In the genomic region with DNA sequence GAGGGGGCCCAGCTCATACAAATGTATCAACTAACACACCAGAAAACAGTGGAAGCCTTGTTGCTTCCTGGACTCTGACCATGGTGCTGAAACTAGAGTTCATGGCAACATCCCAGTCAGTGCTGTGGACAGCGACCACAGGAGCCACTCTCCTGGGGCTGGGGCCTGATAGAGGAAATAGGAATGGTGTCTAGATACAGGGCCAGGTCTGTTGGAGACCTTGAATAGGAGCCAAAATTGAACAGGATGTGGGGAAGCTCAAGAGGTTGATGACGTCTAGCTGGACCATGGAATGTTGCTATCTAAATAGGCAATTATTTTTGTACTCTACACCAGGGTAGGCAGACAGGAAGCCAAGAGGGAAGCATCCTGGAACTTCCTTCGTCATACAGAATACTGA, we compare ENCODE assay signal across 1 cellular context.
TF ChIP-seq lines count a peak whose summit lies in the region.

No MANE protein-coding gene starts in this region.

TF ChIP-seq in K562, 482 proteins besides CTCF, POLR2A, EP300 and RAD21 (continued from another document and continues in another):
- TF ChIP-seq, protein P1, sequence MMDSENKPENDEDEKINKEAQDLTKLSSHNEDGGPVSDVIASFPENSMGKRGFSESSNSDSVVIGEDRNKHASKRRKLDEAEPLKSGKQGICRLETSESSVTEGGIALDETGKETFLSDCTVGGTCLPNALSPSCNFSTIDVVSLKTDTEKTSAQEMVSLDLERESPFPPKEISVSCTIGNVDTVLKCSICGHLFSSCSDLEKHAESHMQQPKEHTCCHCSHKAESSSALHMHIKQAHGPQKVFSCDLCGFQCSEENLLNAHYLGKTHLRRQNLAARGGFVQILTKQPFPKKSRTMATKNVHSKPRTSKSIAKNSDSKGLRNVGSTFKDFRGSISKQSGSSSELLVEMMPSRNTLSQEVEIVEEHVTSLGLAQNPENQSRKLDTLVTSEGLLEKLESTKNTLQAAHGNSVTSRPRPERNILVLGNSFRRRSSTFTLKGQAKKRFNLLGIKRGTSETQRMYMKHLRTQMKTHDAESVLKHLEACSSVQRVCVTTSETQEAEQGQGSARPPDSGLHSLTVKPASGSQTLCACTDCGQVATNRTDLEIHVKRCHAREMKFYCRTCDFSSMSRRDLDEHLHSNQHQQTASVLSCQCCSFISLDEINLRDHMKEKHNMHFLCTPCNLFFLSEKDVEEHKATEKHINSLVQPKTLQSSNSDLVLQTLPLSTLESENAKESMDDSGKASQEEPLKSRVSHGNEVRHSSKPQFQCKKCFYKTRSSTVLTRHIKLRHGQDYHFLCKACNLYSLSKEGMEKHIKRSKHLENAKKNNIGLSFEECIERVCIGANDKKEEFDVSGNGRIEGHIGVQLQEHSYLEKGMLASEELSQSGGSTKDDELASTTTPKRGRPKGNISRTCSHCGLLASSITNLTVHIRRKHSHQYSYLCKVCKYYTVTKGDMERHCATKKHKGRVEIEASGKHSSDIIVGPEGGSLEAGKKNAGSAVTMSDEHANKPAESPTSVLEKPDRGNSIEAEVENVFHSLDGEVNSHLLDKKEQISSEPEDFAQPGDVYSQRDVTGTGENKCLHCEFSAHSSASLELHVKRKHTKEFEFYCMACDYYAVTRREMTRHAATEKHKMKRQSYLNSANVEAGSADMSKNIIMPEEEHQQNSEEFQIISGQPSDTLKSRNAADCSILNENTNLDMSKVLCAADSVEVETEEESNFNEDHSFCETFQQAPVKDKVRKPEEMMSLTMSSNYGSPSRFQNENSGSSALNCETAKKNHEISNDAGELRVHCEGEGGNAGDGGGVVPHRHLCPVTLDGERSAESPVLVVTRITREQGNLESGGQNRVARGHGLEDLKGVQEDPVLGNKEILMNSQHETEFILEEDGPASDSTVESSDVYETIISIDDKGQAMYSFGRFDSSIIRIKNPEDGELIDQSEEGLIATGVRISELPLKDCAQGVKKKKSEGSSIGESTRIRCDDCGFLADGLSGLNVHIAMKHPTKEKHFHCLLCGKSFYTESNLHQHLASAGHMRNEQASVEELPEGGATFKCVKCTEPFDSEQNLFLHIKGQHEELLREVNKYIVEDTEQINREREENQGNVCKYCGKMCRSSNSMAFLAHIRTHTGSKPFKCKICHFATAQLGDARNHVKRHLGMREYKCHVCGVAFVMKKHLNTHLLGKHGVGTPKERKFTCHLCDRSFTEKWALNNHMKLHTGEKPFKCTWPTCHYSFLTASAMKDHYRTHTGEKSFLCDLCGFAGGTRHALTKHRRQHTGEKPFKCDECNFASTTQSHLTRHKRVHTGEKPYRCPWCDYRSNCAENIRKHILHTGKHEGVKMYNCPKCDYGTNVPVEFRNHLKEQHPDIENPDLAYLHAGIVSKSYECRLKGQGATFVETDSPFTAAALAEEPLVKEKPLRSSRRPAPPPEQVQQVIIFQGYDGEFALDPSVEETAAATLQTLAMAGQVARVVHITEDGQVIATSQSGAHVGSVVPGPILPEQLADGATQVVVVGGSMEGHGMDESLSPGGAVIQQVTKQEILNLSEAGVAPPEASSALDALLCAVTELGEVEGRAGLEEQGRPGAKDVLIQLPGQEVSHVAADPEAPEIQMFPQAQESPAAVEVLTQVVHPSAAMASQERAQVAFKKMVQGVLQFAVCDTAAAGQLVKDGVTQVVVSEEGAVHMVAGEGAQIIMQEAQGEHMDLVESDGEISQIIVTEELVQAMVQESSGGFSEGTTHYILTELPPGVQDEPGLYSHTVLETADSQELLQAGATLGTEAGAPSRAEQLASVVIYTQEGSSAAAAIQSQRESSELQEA (IDR thresholded peaks at IDR 0.05; ENCODE audit: low read depth), result no peak
- no peak for TF ChIP-seq SMARCE1 (IDR thresholded peaks at IDR 0.05)
- TF ChIP-seq ETV5 (CRISPR knock-in tag; IDR thresholded peaks at IDR 0.05; ENCODE audit: low read depth), result peak; percentile 71; the same call in 1 of the 2 replicates
- no peak for TF ChIP-seq MTA1 (IDR thresholded peaks at IDR 0.05; ENCODE audit: borderline replicate concordance)
- no peak for TF ChIP-seq MCM3 (IDR thresholded peaks at IDR 0.05)
- no peak for TF ChIP-seq ZNF274 (IDR thresholded peaks at IDR 0.05; ENCODE audit: borderline replicate concordance, low read depth, low read length)
- TF ChIP-seq KDM4B (IDR thresholded peaks at IDR 0.05; ENCODE audit: borderline replicate concordance in 2 of 2, low read depth in 1 of 2), result no peak
- TF ChIP-seq POLR2B (IDR thresholded peaks at IDR 0.05; ENCODE audit: low read depth, partially characterized antibody), result no peak
- TF ChIP-seq CREBBP (IDR thresholded peaks at IDR 0.05; ENCODE audit: low read depth, low read length), result no peak
- TF ChIP-seq MECOM (CRISPR knock-in tag; IDR thresholded peaks at IDR 0.05), result peak; percentile 49; the same call in 1 of the 2 replicates
- TF ChIP-seq ARNT (IDR thresholded peaks at IDR 0.05), result no peak
- TF ChIP-seq ZC3H11A (IDR thresholded peaks at IDR 0.05; ENCODE audit: low read depth, low read length), result no peak
- TF ChIP-seq, protein P2, sequence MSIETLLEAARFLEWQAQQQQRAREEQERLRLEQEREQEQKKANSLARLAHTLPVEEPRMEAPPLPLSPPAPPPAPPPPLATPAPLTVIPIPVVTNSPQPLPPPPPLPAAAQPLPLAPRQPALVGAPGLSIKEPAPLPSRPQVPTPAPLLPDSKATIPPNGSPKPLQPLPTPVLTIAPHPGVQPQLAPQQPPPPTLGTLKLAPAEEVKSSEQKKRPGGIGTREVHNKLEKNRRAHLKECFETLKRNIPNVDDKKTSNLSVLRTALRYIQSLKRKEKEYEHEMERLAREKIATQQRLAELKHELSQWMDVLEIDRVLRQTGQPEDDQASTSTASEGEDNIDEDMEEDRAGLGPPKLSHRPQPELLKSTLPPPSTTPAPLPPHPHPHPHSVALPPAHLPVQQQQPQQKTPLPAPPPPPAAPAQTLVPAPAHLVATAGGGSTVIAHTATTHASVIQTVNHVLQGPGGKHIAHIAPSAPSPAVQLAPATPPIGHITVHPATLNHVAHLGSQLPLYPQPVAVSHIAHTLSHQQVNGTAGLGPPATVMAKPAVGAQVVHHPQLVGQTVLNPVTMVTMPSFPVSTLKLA (conservative IDR thresholded peaks at IDR 0.05), result peak; percentile 32 to 76; a peak in 3 of 4 replicates
- 0 out of 2 replicates have a peak, but pooled peaks have one; percentile 26 for TF ChIP-seq ZNF239 (CRISPR knock-in tag; IDR thresholded peaks at IDR 0.05)
- no peak for TF ChIP-seq ZNF253 (CRISPR knock-in tag; conservative IDR thresholded peaks at IDR 0.05)
- TF ChIP-seq PHF8 (IDR thresholded peaks at IDR 0.05; ENCODE audit: borderline replicate concordance, low read length), result no peak
- TF ChIP-seq PCBP2 (IDR thresholded peaks at IDR 0.05; ENCODE audit: low read depth, low read length, poor library complexity, severe bottlenecking), result no peak
- TF ChIP-seq BCL6 (CRISPR knock-in tag; IDR thresholded peaks at IDR 0.05), result peak; percentile 7; the same call in 1 of the 2 replicates
- no peak for TF ChIP-seq CHD4 (IDR thresholded peaks at IDR 0.05; ENCODE audit: insufficient read depth, insufficient replicate concordance, low read depth, low read length, poor library complexity, severe bottlenecking)
- no peak for TF ChIP-seq SMARCA4 (IDR thresholded peaks at IDR 0.05)
- TF ChIP-seq DMBX1 (CRISPR knock-in tag; IDR thresholded peaks at IDR 0.05; ENCODE audit: borderline replicate concordance), result peak; percentile 94
- no peak for TF ChIP-seq CBFA2T2 (conservative IDR thresholded peaks at IDR 0.05)
- no peak for TF ChIP-seq ZNF324 (CRISPR knock-in tag; IDR thresholded peaks at IDR 0.05)
- TF ChIP-seq, protein P3, sequence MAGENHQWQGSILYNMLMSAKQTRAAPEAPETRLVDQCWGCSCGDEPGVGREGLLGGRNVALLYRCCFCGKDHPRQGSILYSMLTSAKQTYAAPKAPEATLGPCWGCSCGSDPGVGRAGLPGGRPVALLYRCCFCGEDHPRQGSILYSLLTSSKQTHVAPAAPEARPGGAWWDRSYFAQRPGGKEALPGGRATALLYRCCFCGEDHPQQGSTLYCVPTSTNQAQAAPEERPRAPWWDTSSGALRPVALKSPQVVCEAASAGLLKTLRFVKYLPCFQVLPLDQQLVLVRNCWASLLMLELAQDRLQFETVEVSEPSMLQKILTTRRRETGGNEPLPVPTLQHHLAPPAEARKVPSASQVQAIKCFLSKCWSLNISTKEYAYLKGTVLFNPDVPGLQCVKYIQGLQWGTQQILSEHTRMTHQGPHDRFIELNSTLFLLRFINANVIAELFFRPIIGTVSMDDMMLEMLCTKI (IDR thresholded peaks at IDR 0.05; ENCODE audit: partially characterized antibody), result no peak
- TF ChIP-seq, protein P4, sequence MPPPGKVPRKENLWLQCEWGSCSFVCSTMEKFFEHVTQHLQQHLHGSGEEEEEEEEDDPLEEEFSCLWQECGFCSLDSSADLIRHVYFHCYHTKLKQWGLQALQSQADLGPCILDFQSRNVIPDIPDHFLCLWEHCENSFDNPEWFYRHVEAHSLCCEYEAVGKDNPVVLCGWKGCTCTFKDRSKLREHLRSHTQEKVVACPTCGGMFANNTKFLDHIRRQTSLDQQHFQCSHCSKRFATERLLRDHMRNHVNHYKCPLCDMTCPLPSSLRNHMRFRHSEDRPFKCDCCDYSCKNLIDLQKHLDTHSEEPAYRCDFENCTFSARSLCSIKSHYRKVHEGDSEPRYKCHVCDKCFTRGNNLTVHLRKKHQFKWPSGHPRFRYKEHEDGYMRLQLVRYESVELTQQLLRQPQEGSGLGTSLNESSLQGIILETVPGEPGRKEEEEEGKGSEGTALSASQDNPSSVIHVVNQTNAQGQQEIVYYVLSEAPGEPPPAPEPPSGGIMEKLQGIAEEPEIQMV (tag; conservative IDR thresholded peaks at IDR 0.05; ENCODE audit: low read depth), result peak; percentile 59; the same call in 1 of the 2 replicates
- TF ChIP-seq FOXA3 (CRISPR knock-in tag; conservative IDR thresholded peaks at IDR 0.05 in 1 of 2, IDR thresholded peaks at IDR 0.05 in 1 of 2), result no peak; a peak in 1 of 4 replicates
- TF ChIP-seq PHF21A (IDR thresholded peaks at IDR 0.05; ENCODE audit: borderline replicate concordance, low read depth), result no peak
- TF ChIP-seq YBX1 (IDR thresholded peaks at IDR 0.05), result no peak
- peak in 1 of 2 experiments; percentile 93; a peak in 2 of 4 replicates for TF ChIP-seq RCOR1 (IDR thresholded peaks at IDR 0.05; ENCODE audit: borderline replicate concordance in 1 of 2, low read depth in 2 of 2, low read length in 2 of 2)
- TF ChIP-seq, protein P5, sequence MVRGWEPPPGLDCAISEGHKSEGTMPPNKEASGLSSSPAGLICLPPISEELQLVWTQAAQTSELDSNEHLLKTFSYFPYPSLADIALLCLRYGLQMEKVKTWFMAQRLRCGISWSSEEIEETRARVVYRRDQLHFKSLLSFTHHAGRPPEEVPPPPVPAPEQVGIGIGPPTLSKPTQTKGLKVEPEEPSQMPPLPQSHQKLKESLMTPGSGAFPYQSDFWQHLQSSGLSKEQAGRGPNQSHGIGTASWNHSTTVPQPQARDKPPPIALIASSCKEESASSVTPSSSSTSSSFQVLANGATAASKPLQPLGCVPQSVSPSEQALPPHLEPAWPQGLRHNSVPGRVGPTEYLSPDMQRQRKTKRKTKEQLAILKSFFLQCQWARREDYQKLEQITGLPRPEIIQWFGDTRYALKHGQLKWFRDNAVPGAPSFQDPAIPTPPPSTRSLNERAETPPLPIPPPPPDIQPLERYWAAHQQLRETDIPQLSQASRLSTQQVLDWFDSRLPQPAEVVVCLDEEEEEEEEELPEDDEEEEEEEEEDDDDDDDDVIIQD (CRISPR knock-in tag; IDR thresholded peaks at IDR 0.05), result no peak
- TF ChIP-seq, protein P6, sequence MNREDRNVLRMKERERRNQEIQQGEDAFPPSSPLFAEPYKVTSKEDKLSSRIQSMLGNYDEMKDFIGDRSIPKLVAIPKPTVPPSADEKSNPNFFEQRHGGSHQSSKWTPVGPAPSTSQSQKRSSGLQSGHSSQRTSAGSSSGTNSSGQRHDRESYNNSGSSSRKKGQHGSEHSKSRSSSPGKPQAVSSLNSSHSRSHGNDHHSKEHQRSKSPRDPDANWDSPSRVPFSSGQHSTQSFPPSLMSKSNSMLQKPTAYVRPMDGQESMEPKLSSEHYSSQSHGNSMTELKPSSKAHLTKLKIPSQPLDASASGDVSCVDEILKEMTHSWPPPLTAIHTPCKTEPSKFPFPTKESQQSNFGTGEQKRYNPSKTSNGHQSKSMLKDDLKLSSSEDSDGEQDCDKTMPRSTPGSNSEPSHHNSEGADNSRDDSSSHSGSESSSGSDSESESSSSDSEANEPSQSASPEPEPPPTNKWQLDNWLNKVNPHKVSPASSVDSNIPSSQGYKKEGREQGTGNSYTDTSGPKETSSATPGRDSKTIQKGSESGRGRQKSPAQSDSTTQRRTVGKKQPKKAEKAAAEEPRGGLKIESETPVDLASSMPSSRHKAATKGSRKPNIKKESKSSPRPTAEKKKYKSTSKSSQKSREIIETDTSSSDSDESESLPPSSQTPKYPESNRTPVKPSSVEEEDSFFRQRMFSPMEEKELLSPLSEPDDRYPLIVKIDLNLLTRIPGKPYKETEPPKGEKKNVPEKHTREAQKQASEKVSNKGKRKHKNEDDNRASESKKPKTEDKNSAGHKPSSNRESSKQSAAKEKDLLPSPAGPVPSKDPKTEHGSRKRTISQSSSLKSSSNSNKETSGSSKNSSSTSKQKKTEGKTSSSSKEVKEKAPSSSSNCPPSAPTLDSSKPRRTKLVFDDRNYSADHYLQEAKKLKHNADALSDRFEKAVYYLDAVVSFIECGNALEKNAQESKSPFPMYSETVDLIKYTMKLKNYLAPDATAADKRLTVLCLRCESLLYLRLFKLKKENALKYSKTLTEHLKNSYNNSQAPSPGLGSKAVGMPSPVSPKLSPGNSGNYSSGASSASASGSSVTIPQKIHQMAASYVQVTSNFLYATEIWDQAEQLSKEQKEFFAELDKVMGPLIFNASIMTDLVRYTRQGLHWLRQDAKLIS (CRISPR knock-in tag; IDR thresholded peaks at IDR 0.05), result peak; percentile 61; the same call in 1 of the 2 replicates
- no peak for TF ChIP-seq ESRRB (CRISPR knock-in tag; IDR thresholded peaks at IDR 0.05; ENCODE audit: borderline replicate concordance)
